ENCODE assay signal across 18 cellular contexts in the genomic region with DNA sequence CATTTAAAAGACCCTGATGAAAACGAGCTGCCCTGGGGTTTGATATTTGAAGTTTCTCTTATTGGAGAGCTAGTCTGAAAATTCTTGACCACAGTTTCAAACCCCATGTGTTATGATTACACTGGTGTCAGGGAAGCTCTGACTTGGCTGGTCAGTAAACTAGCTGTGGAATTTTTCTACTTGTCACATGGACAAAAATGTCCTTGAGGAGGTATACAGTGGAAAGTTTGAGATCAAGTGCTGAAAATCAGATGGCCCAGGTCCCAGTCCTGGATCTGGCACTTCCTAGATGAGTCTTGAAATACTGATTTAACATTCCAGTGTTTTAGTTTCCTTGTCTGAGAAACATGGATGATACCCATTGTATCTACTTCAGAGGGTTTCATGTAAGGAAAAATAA. TPM values are rescaled to one million over a fixed set of nuclear protein-coding genes. Genes with fewer than 3 reads are reported as not detected.
"Had no signal": no experiment of that assay in that cellular context is flagged by ENCODE, and none has a peak within 500 bp of the region (broad histone marks: within the 10 kb centered on the region; RNA-seq: fewer than 3 reads in every experiment).

No MANE protein-coding gene starts in this region.

- DNase-seq: activated CD4-positive, alpha-beta T cell treated with anti-CD3 and anti-CD28 coated beads for 36 hours; activated CD4-positive, alpha-beta T cell treated with anti-CD3 and anti-CD28 coated beads, Interleukin-2, amount 50 U/mL, for 48 hours; activated naive CD8-positive, alpha-beta T cell treated with anti-CD3 and anti-CD28 coated beads for 36 hours; amygdala; brain microvascular endothelial cell; dorsolateral prefrontal cortex; foreskin fibroblast; hippocampal formation; midbrain; stimulated activated CD4-positive, alpha-beta T cell treated with anti-CD3 and anti-CD28 coated beads, Interleukin-15, amount 100 ng/mL, for 24 hours; stimulated activated CD4-positive, alpha-beta T cell treated with anti-CD3 and anti-CD28 coated beads, Interleukin-2, amount 100 ng/mL, for 48 hours; trophoblast cell had no signal

- H3K4me3 ChIP-seq: dorsolateral prefrontal cortex, skin epidermis, suprapubic skin, vagina had no signal

- ATAC-seq: activated CD4-positive, alpha-beta T cell treated with anti-CD3 and anti-CD28 coated beads for 36 hours; WTC11 had no signal

RNA-seq across cellular contexts. Expression of a gene that starts 30.7 kb away (rescaled TPM):
- total RNA-seq: activated CD4-positive, alpha-beta T cell treated with anti-CD3 and anti-CD28 coated beads for 36 hours; activated naive CD8-positive, alpha-beta T cell treated with anti-CD3 and anti-CD28 coated beads for 36 hours; lung microvascular endothelial cell; T-helper 2 cell treated with Interferon-gamma antibody and Interleukin-4, amounts not matched to agents 100 ng/mL and 5 ng/mL, for 36 hours had no signal
